15 cellular contexts compared by ENCODE assay signal in the genomic region with DNA sequence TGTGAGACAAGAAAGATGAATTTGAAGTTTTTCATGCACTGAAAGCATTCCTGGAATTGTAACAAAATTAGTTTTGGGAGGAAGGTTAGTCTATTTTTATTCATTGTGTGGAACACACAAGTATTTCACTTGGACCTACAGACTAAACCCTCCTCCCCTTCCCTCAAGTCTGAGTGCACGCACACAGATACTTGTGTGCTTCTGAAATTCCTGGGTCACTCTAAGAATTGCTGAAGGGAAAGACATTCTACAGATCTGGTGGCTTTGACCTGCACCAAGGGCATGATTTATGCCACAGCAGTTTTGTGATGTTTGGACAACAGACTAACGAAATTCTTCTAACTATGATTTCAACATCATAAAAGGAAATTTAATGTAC.
DNase-seq lines count a peak whose midpoint lies in the region; ATAC-seq, FAIRE-seq and TF ChIP-seq lines count a peak whose summit lies in the region.
"Had no signal": no experiment of that assay in that cellular context is flagged by ENCODE, and none has a peak within 500 bp of the region (broad histone marks: within the 10 kb centered on the region; RNA-seq: fewer than 3 reads in every experiment).

No MANE protein-coding gene starts in this region.

- TF ChIP-seq EP300 in K562 (IDR thresholded peaks at IDR 0.05; ENCODE audit: low read length) = no peak

- no peak for TF ChIP-seq POLR2A in K562 (conservative IDR thresholded peaks at IDR 0.05)

- POLR2A ChIA-PET in K562 (lab: Yijun Ruan, JAX) = no interaction called here

- H3K4me2 ChIP-seq in OCI-LY1 (ENCODE audit: low read length) (no peak overlapping the region), K562 (ENCODE audit: insufficient read depth, low read length) (no peak overlapping the region)

- in situ Hi-C loops in K562 (cut with MboI) = loop anchor here (5.0 to 10.0 kb wide), 2 partner anchors 112 to 145 kb away; no protein-coding TSS in a partner anchor

- H3K27me3 ChIP-seq in OCI-LY1 (ENCODE audit: insufficient read depth, low read length) = no peaks in the 10 kb centered on the region
- no peaks in the 10 kb centered on the region for H3K27me3 ChIP-seq in K562 (ENCODE audit: control insufficient read depth in 2 of 2, insufficient read depth in 2 of 2, low read length in 2 of 2)

- ATAC-seq in K562 = peak; percentile 38; the same call in 2 of the 3 replicates
- peak; percentile 61 for ATAC-seq in sciatic nerve
- no peak for ATAC-seq in HG02852 (IDR thresholded peaks at IDR 0.05; ENCODE audit: unreplicated experiment)
- no peak for ATAC-seq in HG03342 (IDR thresholded peaks at IDR 0.05; ENCODE audit: unreplicated experiment)
- ATAC-seq in stimulated activated naive CD8-positive, alpha-beta T cell treated with anti-CD3 and anti-CD28 coated beads, Interleukin-15, Interleukin-2, amounts not matched to agents 100 U/mL and 50 U/mL, for 24 hours = no peak

- DNase-seq in AG20443 (ENCODE audit: low spot score) = peak; percentile 32
- peak in 1 of 4 experiments; percentile 10 for DNase-seq in K562 (ENCODE audit: extremely low read depth in 1 of 4, low spot score in 3 of 4)
- DNase-seq in sciatic nerve (ENCODE audit: low spot score) = no peak
- DNase-seq in stimulated activated naive CD8-positive, alpha-beta T cell treated with anti-CD3 and anti-CD28 coated beads, Interleukin-15, Interleukin-2, amounts not matched to agents 100 U/mL and 50 U/mL, for 24 hours = no peak
- no peak for DNase-seq in NCI-H345 (lab: John Stamatoyannopoulos, UW)
- DNase-seq: CD4-positive, alpha-beta T cell; NCI-H1105; NCI-H1694; NCI-H2081 treated with DMSO at 0.1 percent for 48 hours; NK-92 treated with Interleukin-12 subunit alpha and Interleukin-12 subunit beta, amount 100 ng/mL, for 24 hours; SHP77 treated with DMSO at 0.1 percent for 48 hours had no signal

- no TSS peak for BruUV-seq in K562 (replicated peaks; lab: Mats Ljungman, UMichigan)

- no peaks in the 10 kb centered on the region for H3F3A ChIP-seq in OCI-LY1 (ENCODE audit: insufficient read depth, low read length)

- H2AFZ ChIP-seq in OCI-LY1 (ENCODE audit: low read length) (no peak overlapping the region), K562 (ENCODE audit: low read depth, low read length) (no peak overlapping the region)

- peaks cover 94% of the 10 kb centered on the region for H3K79me2 ChIP-seq in OCI-LY1 (ENCODE audit: insufficient read depth, low read length)
- peaks cover 62% of the 10 kb centered on the region for H3K79me2 ChIP-seq in K562 (ENCODE audit: control insufficient read depth, insufficient read depth, low read length)

- 52% methylated on average over 2 of the region's 2 CpGs for WGBS in K562 (ENCODE audit: insufficient coverage, low coverage, missing lambda C conversion rate)

- H4K20me1 ChIP-seq in OCI-LY1 (ENCODE audit: insufficient read depth, low read length) (no peaks in the 10 kb centered on the region), K562 (replicated peaks; ENCODE audit: control insufficient read depth, insufficient read depth, low read length) (no peaks in the 10 kb centered on the region)

- FAIRE-seq in K562 (lab: Jason Lieb, UNC) = no peak

- no peaks in the 10 kb centered on the region for H3K9me3 ChIP-seq in OCI-LY1 (ENCODE audit: low read length)
- H3K9me3 ChIP-seq in K562 (replicated peaks; ENCODE audit: control insufficient read depth, insufficient read depth, low read depth, low read length) = no peaks in the 10 kb centered on the region
- H3K9me3 ChIP-seq: Caco-2 had no signal

- H3K27ac ChIP-seq in OCI-LY1 (ENCODE audit: low read depth, low read length, poor library complexity, severe bottlenecking) (peak overlapping the region; percentile 21), K562 (ENCODE audit: extremely low read depth, low read depth, low read length) (peak overlapping the region; percentile 4; the same call in 1 of the 3 replicates)

- H3K9ac ChIP-seq in OCI-LY1 (ENCODE audit: low read length) (no peak overlapping the region), K562 (ENCODE audit: insufficient read depth in 1 of 2, low read depth in 2 of 2, low read length in 2 of 2) (no peak overlapping the region)

- TF ChIP-seq CTCF in OCI-LY1 (IDR thresholded peaks at IDR 0.05; ENCODE audit: low read length) (no peak), K562 (IDR thresholded peaks at IDR 0.05 in 2 of 3, conservative IDR thresholded peaks at IDR 0.05 in 1 of 3; ENCODE audit: insufficient read depth in 2 of 3, low read depth in 1 of 3, low read length in 3 of 3) (no peak)

- H3K4me1 ChIP-seq in OCI-LY1 (ENCODE audit: insufficient read depth, low read length, severe bottlenecking) = peaks cover 52% of the 10 kb centered on the region
- peaks cover 0 to 12% of the 10 kb centered on the region in 2 experiments; a peak in 2 of 5 replicates for H3K4me1 ChIP-seq in K562 (replicated peaks in 1 of 2; ENCODE audit: control insufficient read depth in 2 of 2, insufficient read depth in 2 of 2, low read length in 2 of 2)

- peaks cover 73% of the 10 kb centered on the region for H3K36me3 ChIP-seq in OCI-LY1 (ENCODE audit: insufficient read depth, low read length)
- peaks cover 14% of the 10 kb centered on the region; the same call in 1 of the 3 replicates for H3K36me3 ChIP-seq in K562 (ENCODE audit: control insufficient read depth, insufficient read depth, low read length)

- no peaks in the 10 kb centered on the region for H3K9me2 ChIP-seq in OCI-LY1 (ENCODE audit: low read depth, low read length)

- TF ChIP-seq RAD21 in K562 (CRISPR knock-in tag; conservative IDR thresholded peaks at IDR 0.05 in 1 of 2, IDR thresholded peaks at IDR 0.05 in 1 of 2) = no peak

- H3K4me3 ChIP-seq in OCI-LY1 (ENCODE audit: low read depth, low read length, poor library complexity, severe bottlenecking) (no peak overlapping the region), K562 (no peak overlapping the region)

- CTCF ChIA-PET in K562 (lab: Yijun Ruan, JAX; ENCODE audit: low intra/inter-chr PET ratio) = no interaction called here

- no peaks in the 10 kb centered on the region for H3K9me1 ChIP-seq in K562 (ENCODE audit: control insufficient read depth, insufficient read depth, low read length)

- intact Hi-C loops in K562 (cut with micrococcal nuclease) = loop anchor here (5.0 kb wide), 1 partner anchor 152 kb away; the partner anchor contains the start of gene ARL15
- intact Hi-C loops in sciatic nerve (cut with DNase I) = no loop called here

TF ChIP-seq in K562, 482 proteins besides CTCF, POLR2A, EP300 and RAD21 (continues in another document):
- TF ChIP-seq POLR2G (IDR thresholded peaks at IDR 0.05; ENCODE audit: low read depth, low read length) (no peak), ZNF263 (CRISPR knock-in tag; IDR thresholded peaks at IDR 0.05; ENCODE audit: borderline replicate concordance) (no peak), ZBTB5 (IDR thresholded peaks at IDR 0.05) (no peak), GTF2F1 (IDR thresholded peaks at IDR 0.05; ENCODE audit: low read depth, low read length) (no peak), ZNF583 (CRISPR knock-in tag; IDR thresholded peaks at IDR 0.05) (no peak), ZNF77 (CRISPR knock-in tag; IDR thresholded peaks at IDR 0.05) (no peak), MCM2 (IDR thresholded peaks at IDR 0.05; ENCODE audit: low read depth) (no peak), TARDBP (IDR thresholded peaks at IDR 0.05) (no peak)

Comparison
In these comparisons a context has a peak if more than half of its experiments do, and no peak if none do; other contexts are left out.
1. ATAC-seq: peak in K562 (single experiment) and sciatic nerve (single experiment); none in HG02852 (single experiment), HG03342 (single experiment) and stimulated activated naive CD8-positive, alpha-beta T cell treated with anti-CD3 and anti-CD28 coated beads, Interleukin-15, Interleukin-2, amounts not matched to agents 100 U/mL and 50 U/mL, for 24 hours (single experiment).